7 cellular contexts compared by ENCODE assay signal in genomic region chr22:17159504-17159951, GRCh38. TPM values are rescaled to one million over a fixed set of nuclear protein-coding genes. Genes with fewer than 3 reads are reported as not detected.
DNase-seq lines count a peak whose midpoint lies in the region; ATAC-seq and TF ChIP-seq lines count a peak whose summit lies in the region.

No MANE protein-coding gene starts in this region.

- intact Hi-C loops in ovary (cut with DNase I): loop anchor here in 1 of 4 donors (10.0 kb wide), 1 partner anchor 75 kb away; the partner anchor contains the start of gene IL17RA

- TF ChIP-seq CTCF in ovary (IDR thresholded peaks at IDR 0.05): no peak
- TF ChIP-seq CTCF in upper lobe of left lung (IDR thresholded peaks at IDR 0.05): peak in 1 of 6 experiments; percentile 4

- peaks cover 14% of the 10 kb centered on the region for H3K4me1 ChIP-seq in ovary (ENCODE audit: insufficient read depth)
- peaks cover 22 to 44% (median 25%) of the 10 kb centered on the region in 4 donors for H3K4me1 ChIP-seq in upper lobe of left lung

- H3K27me3 ChIP-seq in ovary (no peaks in the 10 kb centered on the region), upper lobe of left lung (no peaks in the 10 kb centered on the region)

- H3K36me3 ChIP-seq in ovary (no peaks in the 10 kb centered on the region), upper lobe of left lung (no peaks in the 10 kb centered on the region)

- DNase-seq in NCI-H69 (lab: John Stamatoyannopoulos, UW) (peak; percentile 80), germinal center (ENCODE audit: low spot score) (peak; percentile 13), ovary (peak; percentile 44 to 72 (median 68)), upper lobe of left lung (peak; percentile 49 to 88)
- DNase-seq in activated T-helper 9 cell treated with anti-CD3 and anti-CD28 coated beads, Interleukin-2, amount 50 U/mL, for 16 hours (ENCODE audit: low read depth): peak; percentile 41

- peak overlapping the region; percentile 74 to 93 for H3K27ac ChIP-seq in ovary
- H3K27ac ChIP-seq in upper lobe of left lung: peak overlapping the region; percentile 85 to 92 (median 90)

- TF ChIP-seq EP300 in ovary (IDR thresholded peaks at IDR 0.05) (no peak), upper lobe of left lung (IDR thresholded peaks at IDR 0.05) (no peak)

- 1 to 4% (median 2%) methylated on average over 33 to 35 of the region's 35 CpGs for WGBS in ovary, 3 donors
- WGBS in upper lobe of left lung, 2 donors: 14 to 16% methylated on average over 23 to 33 of the region's 35 CpGs

- TF ChIP-seq POLR2A in ovary (IDR thresholded peaks at IDR 0.05): no peak
- TF ChIP-seq POLR2A in upper lobe of left lung (IDR thresholded peaks at IDR 0.05): peak in 1 of 4 donors; percentile 15

- ATAC-seq in GM18511 (IDR thresholded peaks at IDR 0.05; ENCODE audit: unreplicated experiment) (peak; percentile 32), HG02938 (IDR thresholded peaks at IDR 0.05; ENCODE audit: unreplicated experiment) (peak; percentile 31), upper lobe of left lung (ENCODE audit: low FRiP score in 2 of 2) (peak; percentile 47 to 49)

- H3K4me3 ChIP-seq in ovary: peak overlapping the region; percentile 77
- peak overlapping the region; percentile 65 to 89 (median 78) for H3K4me3 ChIP-seq in upper lobe of left lung

- H3K9me3 ChIP-seq in ovary (no peaks in the 10 kb centered on the region), upper lobe of left lung (no peaks in the 10 kb centered on the region)

RNA-seq across cellular contexts. Expression of gene HDHD5, which starts 0.5 kb away (rescaled TPM):
- 10 to 100 TPM; 17.2 to 29.5 (median 24.5) TPM for total RNA-seq in ovary
- polyA plus RNA-seq in ovary: 10 to 100 TPM in 1 of 2 donors, 1 to 10 TPM in 1; 8.9 to 23.4 TPM
- total RNA-seq in upper lobe of left lung: 10 to 100 TPM; 28.0 to 47.1 (median 34.3) TPM

RNA-seq across cellular contexts. Expression of gene TMEM121B, which starts 38.4 kb away (rescaled TPM):
- total RNA-seq in ovary (1 to 10 TPM in 1 of 7 donors, under 1 TPM in 6; 0.12 to 1.1 (median 0.53) TPM), upper lobe of left lung (1 to 10 TPM in 3 of 6 donors, under 1 TPM in 2, not detected in 1; 0.10 to 2.0 (median 1.1) TPM)
- under 1 TPM; 0.17 to 0.67 TPM for polyA plus RNA-seq in ovary

RNA-seq across cellular contexts. Expression of gene ADA2, which starts 59.7 kb away (rescaled TPM):
- total RNA-seq in ovary (10 to 100 TPM in 4 of 7 donors, 1 to 10 TPM in 3; 2.0 to 15.7 (median 12.3) TPM), upper lobe of left lung (10 to 100 TPM; 35.7 to 88.0 (median 63.9) TPM)
- 10 to 100 TPM; 13.4 to 41.6 TPM for polyA plus RNA-seq in ovary

Comparison
In these comparisons a context has a peak if more than half of its experiments do, and no peak if none do; other contexts are left out.
1. Peak in every context shown above with its lines: DNase-seq, ATAC-seq, H3K4me3 ChIP-seq and H3K27ac ChIP-seq.
2. DNase-seq: peak in every context shown above with its lines; median percentile 80 in NCI-H69; 68 in upper lobe of left lung; 68 in ovary; 41 in activated T-helper 9 cell treated with anti-CD3 and anti-CD28 coated beads, Interleukin-2, amount 50 U/mL, for 16 hours; 13 in germinal center.